In genomic region chr2:319059-319600, GRCh38 we compare ENCODE assay signal across 22 cellular contexts. TPM values are rescaled to one million over a fixed set of nuclear protein-coding genes. Genes with fewer than 3 reads are reported as not detected.
A peak's percentile ranks its signal among the peaks of the same experiment; 100 is the strongest.
DNase-seq lines count a peak whose midpoint lies in the region; ATAC-seq and TF ChIP-seq lines count a peak whose summit lies in the region.
"Had no signal": no experiment of that assay in that cellular context is flagged by ENCODE, and none has a peak within 500 bp of the region (broad histone marks: within the 10 kb centered on the region; RNA-seq: fewer than 3 reads in every experiment).

No MANE protein-coding gene starts in this region.

- no peak for ATAC-seq in GM23338
- ATAC-seq: gastrocnemius medialis had no signal

- H3K9me3 ChIP-seq in HEK293 (ENCODE audit: control insufficient read depth, insufficient read depth, low read depth, low read length) (no peaks in the 10 kb centered on the region), neuronal stem cell (replicated peaks in 1 of 2; ENCODE audit: control insufficient read depth in 2 of 2, insufficient read depth in 1 of 2, low read depth in 1 of 2, low read length in 2 of 2) (no peaks in the 10 kb centered on the region)
- H3K9me3 ChIP-seq: BE2C, gastrocnemius medialis, left ventricle myocardium inferior, sigmoid colon, suprapubic skin had no signal

- H3K27ac ChIP-seq in GM23338 (ENCODE audit: low read depth): no peak overlapping the region
- H3K27ac ChIP-seq in HEK293 (ENCODE audit: extremely low read depth, low read depth, low read length): no peak overlapping the region
- H3K27ac ChIP-seq in caudate nucleus (ENCODE audit: low read depth, low read length): peak overlapping the region; percentile 5
- H3K27ac ChIP-seq in neuronal stem cell (replicated peaks; ENCODE audit: low read length): no peak overlapping the region
- H3K27ac ChIP-seq: epithelial cell of prostate, gastrocnemius medialis, left ventricle myocardium inferior, sigmoid colon, suprapubic skin had no signal

- H3K4me2 ChIP-seq in GM23338 (no peak overlapping the region), neuronal stem cell (ENCODE audit: insufficient read depth, low read length, poor library complexity, severe bottlenecking) (no peak overlapping the region)

- H4K8ac ChIP-seq in neuronal stem cell (ENCODE audit: low read depth, low read length): peak overlapping the region; percentile 79

- H3K9me2 ChIP-seq in GM23338 (ENCODE audit: insufficient read depth): no peaks in the 10 kb centered on the region

- H3K27me3 ChIP-seq in GM23338 (ENCODE audit: insufficient read depth) (no peaks in the 10 kb centered on the region), neuronal stem cell (ENCODE audit: control insufficient read depth in 3 of 3, insufficient read depth in 3 of 3, low read depth in 1 of 3, low read length in 3 of 3) (no peaks in the 10 kb centered on the region)
- H3K27me3 ChIP-seq: BE2C, sigmoid colon had no signal

- CTCF ChIA-PET in HEK293 (lab: Yijun Ruan, JAX): no interaction called here

- H3K9me3 Mint-ChIP-seq in GM23338: no peaks in the 10 kb centered on the region; the same call in 1 of the 3 replicates
- H3K9me3 Mint-ChIP-seq in mesothelial cell of epicardium: no peaks in the 10 kb centered on the region

- H3K36me3 ChIP-seq in GM23338 (ENCODE audit: insufficient read depth) (no peaks in the 10 kb centered on the region), HEK293 (ENCODE audit: control insufficient read depth in 2 of 2, insufficient read depth in 1 of 2, low read length in 2 of 2) (no peaks in the 10 kb centered on the region), neuronal stem cell (replicated peaks in 1 of 2; ENCODE audit: control insufficient read depth in 2 of 2, insufficient read depth in 2 of 2, low read length in 2 of 2) (no peaks in the 10 kb centered on the region)
- H3K36me3 ChIP-seq: BE2C, gastrocnemius medialis, left ventricle myocardium inferior, sigmoid colon, suprapubic skin had no signal

- H2AFZ ChIP-seq in GM23338: no peak overlapping the region
- H2AFZ ChIP-seq in neuronal stem cell (ENCODE audit: low read length): no peak overlapping the region

- peak overlapping the region; percentile 63 for H3K9ac ChIP-seq in neuronal stem cell (ENCODE audit: low read depth, low read length, poor library complexity)

- peak overlapping the region; percentile 63 for H2BK12ac ChIP-seq in neuronal stem cell (ENCODE audit: low read length)

- H3K4me3 Mint-ChIP-seq in GM23338 (no peak overlapping the region), mesothelial cell of epicardium (no peak overlapping the region)

- H3K4me3 ChIP-seq in GM23338: no peak overlapping the region
- no peak overlapping the region for H3K4me3 ChIP-seq in HEK293 (ENCODE audit: low read depth, low read length)
- H3K4me3 ChIP-seq in neuronal stem cell (ENCODE audit: low read length in 2 of 2): peak overlapping the region in 1 of 2 donors; percentile 59
- H3K4me3 ChIP-seq: gastrocnemius medialis, left ventricle myocardium inferior, sigmoid colon, suprapubic skin had no signal

- TF ChIP-seq CTCF in GM23338 (conservative IDR thresholded peaks at IDR 0.05; ENCODE audit: low read depth in 2 of 2) (no peak), HEK293 (tag by site-specific recombination; IDR thresholded peaks at IDR 0.05) (no peak), mesothelial cell of epicardium (IDR thresholded peaks at IDR 0.05; ENCODE audit: unreplicated experiment) (no peak)

- H3K79me2 ChIP-seq in GM23338 (replicated peaks; ENCODE audit: insufficient read depth): no peaks in the 10 kb centered on the region

- no peak for DNase-seq in GM23338 (ENCODE audit: low spot score)
- DNase-seq in caudate nucleus (lab: John Stamatoyannopoulos, UW): peak in 6 of 61 donors; percentile 6 to 83 (median 48)
- DNase-seq in neuronal stem cell (ENCODE audit: low spot score): no peak
- no peak for DNase-seq in NCI-H1417 (lab: John Stamatoyannopoulos, UW)
- DNase-seq in mesothelial cell of epicardium (ENCODE audit: low spot score in 2 of 2, unreplicated experiment in 2 of 2): no peak
- DNase-seq in AG08396 (ENCODE audit: low spot score): no peak
- DNase-seq: activated gamma-delta T cell treated with Interleukin-2 at 50 U/mL for 16 hours, BE2C, Calu3, dermis blood vessel endothelial cell, gastrocnemius medialis, left ventricle myocardium inferior, NCI-H1048, NCI-H524 treated with DMSO at 0.1 percent for 48 hours, SIG-M5, sigmoid colon, T-helper 9 cell had no signal

- H3K14ac ChIP-seq in neuronal stem cell (ENCODE audit: low read length): peak overlapping the region; percentile 95

- H3K27me3 Mint-ChIP-seq in GM23338 (ENCODE audit: insufficient read depth, low read depth, poor library complexity) (peaks cover 2% of the 10 kb centered on the region), mesothelial cell of epicardium (ENCODE audit: low read depth) (peaks cover 5% of the 10 kb centered on the region)

- H2BK15ac ChIP-seq in neuronal stem cell (ENCODE audit: low read length): no peak overlapping the region

- peak overlapping the region; percentile 7 for H2BK5ac ChIP-seq in neuronal stem cell (ENCODE audit: low read length)

- no peaks in the 10 kb centered on the region for H4K20me1 ChIP-seq in GM23338 (replicated peaks; ENCODE audit: insufficient read depth)

- no peaks in the 10 kb centered on the region for H3F3A ChIP-seq in GM23338 (replicated peaks; ENCODE audit: low read depth)

- H3K18ac ChIP-seq in neuronal stem cell (ENCODE audit: low read length): peak overlapping the region; percentile 74

- H4K91ac ChIP-seq in neuronal stem cell (ENCODE audit: low read depth, low read length, poor library complexity): peak overlapping the region; percentile 80

- H2AK5ac ChIP-seq in neuronal stem cell (ENCODE audit: low read depth, low read length): peak overlapping the region; percentile 8

- H3K27ac Mint-ChIP-seq in GM23338 (peak overlapping the region; percentile 87), mesothelial cell of epicardium (no peak overlapping the region)

- H3K79me1 ChIP-seq in neuronal stem cell (ENCODE audit: low read depth, low read length): no peaks in the 10 kb centered on the region

- H3K4me1 ChIP-seq in GM23338 (ENCODE audit: insufficient read depth) (peaks cover 3% of the 10 kb centered on the region), HEK293 (ENCODE audit: control insufficient read depth, insufficient read depth, low read length) (no peaks in the 10 kb centered on the region), neuronal stem cell (ENCODE audit: control insufficient read depth in 2 of 2, insufficient read depth in 1 of 2, low read depth in 1 of 2, low read length in 2 of 2) (peaks cover 24 to 26% of the 10 kb centered on the region in 2 donors)
- H3K4me1 ChIP-seq: BE2C, gastrocnemius medialis, left ventricle myocardium inferior, sigmoid colon, suprapubic skin had no signal

- H3K36me3 Mint-ChIP-seq in GM23338 (ENCODE audit: low read depth) (no peaks in the 10 kb centered on the region; the same call in 2 of the 3 replicates), mesothelial cell of epicardium (no peaks in the 10 kb centered on the region)

- peaks cover 19% of the 10 kb centered on the region for H3K4me1 Mint-ChIP-seq in GM23338
- H3K4me1 Mint-ChIP-seq in mesothelial cell of epicardium: no peaks in the 10 kb centered on the region

- H2BK120ac ChIP-seq in neuronal stem cell (ENCODE audit: low read depth, low read length): no peak overlapping the region

- H3K4ac ChIP-seq in neuronal stem cell (ENCODE audit: low read length): no peak overlapping the region

- POLR2A ChIA-PET in HEK293 (lab: Yijun Ruan, JAX): no interaction called here

- H3K23ac ChIP-seq in neuronal stem cell (ENCODE audit: low read depth, low read length, poor library complexity): peak overlapping the region; percentile 77

- WGBS in neuronal stem cell (ENCODE audit: extremely low coverage in 2 of 2, insufficient read length in 2 of 2, insufficient replicate concordance in 1 of 2), 2 donors: no CpG with 5 or more reads among the region's 34 CpGs

TF ChIP-seq in GM23338, 12 proteins besides CTCF, POLR2A, EP300 and RAD21 (continues in another document):
- TF ChIP-seq STAT1 (IDR thresholded peaks at IDR 0.05; ENCODE audit: unreplicated experiment) (no peak), EZH2 (IDR thresholded peaks at IDR 0.05; ENCODE audit: low read depth, unreplicated experiment) (no peak), CREB1 (CRISPR knock-in tag; IDR thresholded peaks at IDR 0.05; ENCODE audit: low read depth) (no peak)

TF ChIP-seq in HEK293, 187 proteins besides CTCF, POLR2A, EP300 and RAD21 (continues in another document):
- no peak for TF ChIP-seq ZNF324 (tag by site-specific recombination; IDR thresholded peaks at IDR 0.05)
- TF ChIP-seq HIC1 (tag by site-specific recombination; IDR thresholded peaks at IDR 0.05): 0 out of 2 replicates have a peak, but pooled peaks have one; percentile 33
- TF ChIP-seq ZNF558 (tag by site-specific recombination; IDR thresholded peaks at IDR 0.05): no peak

RNA-seq across cellular contexts. Expression of gene ALKAL2, which starts 31.2 kb away (rescaled TPM):
- total RNA-seq in GM23338 (2014; rRNA removed; shearing (Covaris generic)): 4.5 and 6.4 TPM in 2 replicates
- 11.3 and 12.1 TPM in 2 replicates for polyA plus RNA-seq in GM23338 (2016; fragmentation: Nextera tagmentation; extraction: Ambion mirVana)
- polyA plus RNA-seq in neuronal stem cell (2013, experiment 1 of 2): 0.20 TPM
- 0.17 TPM for polyA plus RNA-seq in neuronal stem cell (2013, experiment 2 of 2)
- total RNA-seq in mesothelial cell of epicardium: 0.50 to 1.4 TPM (median 1.1 TPM) in 3 replicates
- total RNA-seq: Calu3, dermis blood vessel endothelial cell, gastrocnemius medialis, OCI-LY7, osteoblast had no signal

RNA-seq across cellular contexts. Expression of gene ACP1, which starts 54.4 kb away (rescaled TPM):
- total RNA-seq in GM23338 (2014; rRNA removed; shearing (Covaris generic)): 189 and 213 TPM in 2 replicates
- 263 and 281 TPM in 2 replicates for polyA plus RNA-seq in GM23338 (2016; fragmentation: Nextera tagmentation; extraction: Ambion mirVana)
- 138 TPM for polyA plus RNA-seq in neuronal stem cell (2013, experiment 1 of 2)
- polyA plus RNA-seq in neuronal stem cell (2013, experiment 2 of 2): 139 TPM
- 113 to 118 TPM (median 116 TPM) in 3 replicates for total RNA-seq in mesothelial cell of epicardium

RNA-seq across cellular contexts. Expression of gene SH3YL1, which starts 55.3 kb away (rescaled TPM):
- 42.1 and 45.8 TPM in 2 replicates for total RNA-seq in GM23338 (2014; rRNA removed; shearing (Covaris generic))
- polyA plus RNA-seq in GM23338 (2016; fragmentation: Nextera tagmentation; extraction: Ambion mirVana): 31.5 and 35.6 TPM in 2 replicates
- 15.9 TPM for polyA plus RNA-seq in neuronal stem cell (2013, experiment 1 of 2)
- 15.8 TPM for polyA plus RNA-seq in neuronal stem cell (2013, experiment 2 of 2)
- total RNA-seq in mesothelial cell of epicardium: 77.6 to 85.8 TPM (median 84.2 TPM) in 3 replicates
